In genomic region chr3:171933441-171933840, GRCh38 we compare ENCODE assay signal across 34 cellular contexts.
"Had no signal": no experiment of that assay in that cellular context is flagged by ENCODE, and none has a peak within 500 bp of the region (broad histone marks: within the 10 kb centered on the region; RNA-seq: fewer than 3 reads in every experiment).

No MANE protein-coding gene starts in this region.

- DNase-seq: activated B cell treated with CpG ODN at 0.5 μM for 24 hours; activated CD4-positive, alpha-beta T cell treated with anti-CD3 and anti-CD28 coated beads for 48 hours; activated CD4-positive, alpha-beta T cell treated with anti-CD3 and anti-CD28 coated beads, Interleukin-2, amount 50 U/mL, for 1 hour; activated CD4-positive, alpha-beta T cell treated with anti-CD3 and anti-CD28 coated beads, Interleukin-2, amount 50 U/mL, for 48 hours; activated CD8-positive, alpha-beta memory T cell treated with anti-CD3 and anti-CD28 coated beads for 24 hours; activated CD8-positive, alpha-beta T cell treated with anti-CD3 and anti-CD28 coated beads for 36 hours; activated effector memory CD4-positive, alpha-beta T cell treated with anti-CD3 and anti-CD28 coated beads, Interleukin-2, amount 50 U/mL, for 16 hours; activated naive CD4-positive, alpha-beta T cell treated with anti-CD3 and anti-CD28 coated beads for 36 hours; activated naive CD8-positive, alpha-beta T cell treated with anti-CD3 and anti-CD28 coated beads for 36 hours; activated naive CD8-positive, alpha-beta T cell treated with anti-CD3 and anti-CD28 coated beads, Interleukin-2, amount 50 U/mL, for 24 hours; activated T-cell treated with anti-CD3 and anti-CD28 coated beads, Interleukin-2, amount 50 U/mL, for 4 hours; adrenal gland; amygdala; aorta; brain microvascular endothelial cell; dorsolateral prefrontal cortex; effector memory CD4-positive, alpha-beta T cell; endodermal cell; foreskin fibroblast; gastrocnemius medialis; glutamatergic neuron; heart left ventricle; T1000; WERI-Rb-1 had no signal

- H3K4me3 Mint-ChIP-seq: activated B cell treated with CpG ODN at 0.5 μM for 24 hours; activated CD8-positive, alpha-beta T cell treated with anti-CD3 and anti-CD28 coated beads for 36 hours; activated naive CD4-positive, alpha-beta T cell treated with anti-CD3 and anti-CD28 coated beads for 36 hours; activated naive CD4-positive, alpha-beta T cell treated with anti-CD3 and anti-CD28 coated beads, Interleukin-2, amount 50 U/mL, for 24 hours; activated naive CD8-positive, alpha-beta T cell treated with anti-CD3 and anti-CD28 coated beads for 36 hours; activated naive CD8-positive, alpha-beta T cell treated with anti-CD3 and anti-CD28 coated beads, Interleukin-2, amount 50 U/mL, for 24 hours; activated T-cell treated with anti-CD3 and anti-CD28 coated beads, Interleukin-2, amount 50 U/mL, for 4 hours; central memory CD8-positive, alpha-beta T cell; dendritic cell treated with granulocyte-macrophage colony-stimulating factor and Interleukin-4, amounts not matched to agents 40 ng/mL and 50 ng/mL, for 4 days; endodermal cell; T-helper 1 cell treated with Interleukin-12 subunit alpha and Interleukin-12 subunit beta and Interleukin-4 antibody, amounts not matched to agents 30 μg/mL and 1 μg/mL, for 36 hours; T-helper 2 cell treated with Interferon-gamma antibody and Interleukin-4, amounts not matched to agents 5 μg/mL and 100 μg/mL, for 36 hours had no signal

- FAIRE-seq: bronchial epithelial cell had no signal

- ATAC-seq: activated CD4-positive, CD25-positive, alpha-beta regulatory T cell treated with anti-CD3 and anti-CD28 coated beads, Interleukin-2, amount 50 U/mL, for 24 hours; activated CD8-positive, alpha-beta T cell treated with anti-CD3 and anti-CD28 coated beads for 36 hours; activated naive CD8-positive, alpha-beta T cell treated with anti-CD3 and anti-CD28 coated beads, Interleukin-2, amount 50 U/mL, for 24 hours; activated T-cell treated with anti-CD3 and anti-CD28 coated beads, Interleukin-2, amount 50 U/mL, for 4 hours; esophagus mucosa; gastrocnemius medialis; heart left ventricle had no signal

- H3K4me1 Mint-ChIP-seq: activated B cell treated with CpG ODN at 0.5 μM for 24 hours; activated naive CD4-positive, alpha-beta T cell treated with anti-CD3 and anti-CD28 coated beads, Interleukin-2, amount 50 U/mL, for 24 hours; central memory CD8-positive, alpha-beta T cell had no signal

- H3K4me3 ChIP-seq: adrenal gland, coronary artery, dorsolateral prefrontal cortex, gastrocnemius medialis, heart left ventricle had no signal

- H3K27ac ChIP-seq: adrenal gland, brain microvascular endothelial cell, coronary artery, dorsolateral prefrontal cortex, gastrocnemius medialis, WERI-Rb-1 had no signal

- H3K9me3 Mint-ChIP-seq: activated B cell treated with CpG ODN at 0.5 μM for 24 hours; activated CD8-positive, alpha-beta T cell treated with anti-CD3 and anti-CD28 coated beads for 36 hours; activated naive CD4-positive, alpha-beta T cell treated with anti-CD3 and anti-CD28 coated beads for 36 hours; activated naive CD4-positive, alpha-beta T cell treated with anti-CD3 and anti-CD28 coated beads, Interleukin-2, amount 50 U/mL, for 24 hours; activated naive CD8-positive, alpha-beta T cell treated with anti-CD3 and anti-CD28 coated beads for 36 hours; activated naive CD8-positive, alpha-beta T cell treated with anti-CD3 and anti-CD28 coated beads, Interleukin-2, amount 50 U/mL, for 24 hours; activated T-cell treated with anti-CD3 and anti-CD28 coated beads, Interleukin-2, amount 50 U/mL, for 4 hours; activated T-helper 2 cell treated with anti-CD3 and anti-CD28 coated beads, Interferon-gamma antibody, Interleukin-2, Interleukin-4, amounts not matched to agents 10 μg/mL and 5 μg/mL and 100 μg/mL, durations not matched to agents 14 hours and 24 hours and 36 hours; central memory CD8-positive, alpha-beta T cell; dendritic cell treated with granulocyte-macrophage colony-stimulating factor and Interleukin-4, amounts not matched to agents 40 ng/mL and 50 ng/mL, for 4 days; T-helper 1 cell treated with Interleukin-12 subunit alpha and Interleukin-12 subunit beta and Interleukin-4 antibody, amounts not matched to agents 30 μg/mL and 1 μg/mL, for 36 hours; T-helper 2 cell treated with Interferon-gamma antibody and Interleukin-4, amounts not matched to agents 5 μg/mL and 100 μg/mL, for 36 hours had no signal

- H3K27me3 ChIP-seq: adrenal gland, brain microvascular endothelial cell, dorsolateral prefrontal cortex, gastrocnemius medialis, heart left ventricle had no signal

- H3K27ac Mint-ChIP-seq: activated B cell treated with CpG ODN at 0.5 μM for 24 hours; activated CD8-positive, alpha-beta T cell treated with anti-CD3 and anti-CD28 coated beads for 36 hours; activated naive CD4-positive, alpha-beta T cell treated with anti-CD3 and anti-CD28 coated beads for 36 hours; activated naive CD4-positive, alpha-beta T cell treated with anti-CD3 and anti-CD28 coated beads, Interleukin-2, amount 50 U/mL, for 24 hours; activated naive CD8-positive, alpha-beta T cell treated with anti-CD3 and anti-CD28 coated beads for 36 hours; activated naive CD8-positive, alpha-beta T cell treated with anti-CD3 and anti-CD28 coated beads, Interleukin-2, amount 50 U/mL, for 24 hours; activated T-helper 2 cell treated with anti-CD3 and anti-CD28 coated beads, Interferon-gamma antibody, Interleukin-2, Interleukin-4, amounts not matched to agents 10 μg/mL and 5 μg/mL and 100 μg/mL, durations not matched to agents 14 hours and 24 hours and 36 hours; dendritic cell treated with granulocyte-macrophage colony-stimulating factor and Interleukin-4, amounts not matched to agents 40 ng/mL and 50 ng/mL, for 4 days; endodermal cell; T-helper 1 cell treated with Interleukin-12 subunit alpha and Interleukin-12 subunit beta and Interleukin-4 antibody, amounts not matched to agents 30 μg/mL and 1 μg/mL, for 36 hours; T-helper 2 cell treated with Interferon-gamma antibody and Interleukin-4, amounts not matched to agents 5 μg/mL and 100 μg/mL, for 36 hours had no signal

- H3K4me1 ChIP-seq: adrenal gland, gastrocnemius medialis had no signal

- H3K36me3 ChIP-seq: adrenal gland, brain microvascular endothelial cell, gastrocnemius medialis, heart left ventricle, WERI-Rb-1 had no signal

- H3K36me3 Mint-ChIP-seq: activated naive CD4-positive, alpha-beta T cell treated with anti-CD3 and anti-CD28 coated beads, Interleukin-2, amount 50 U/mL, for 24 hours; activated naive CD8-positive, alpha-beta T cell treated with anti-CD3 and anti-CD28 coated beads for 36 hours had no signal

- H3K27me3 Mint-ChIP-seq: activated naive CD8-positive, alpha-beta T cell treated with anti-CD3 and anti-CD28 coated beads for 36 hours; dendritic cell treated with granulocyte-macrophage colony-stimulating factor and Interleukin-4, amounts not matched to agents 40 ng/mL and 50 ng/mL, for 4 days had no signal

- H3K9me3 ChIP-seq: adrenal gland, gastrocnemius medialis had no signal
